ENCODE assay signal across 8 cellular contexts in genomic region chr7:155914341-155914740, GRCh38.
"Had no signal": no experiment of that assay in that cellular context is flagged by ENCODE, and none has a peak within 500 bp of the region (broad histone marks: within the 10 kb centered on the region; RNA-seq: fewer than 3 reads in every experiment).

No MANE protein-coding gene starts in this region.

- H3K27ac ChIP-seq: GM23248 had no signal

- H3K4me3 ChIP-seq: GM23248, HAP-1 had no signal

- FAIRE-seq: HTR-8/SVneo had no signal

- ATAC-seq: HCT116 had no signal

- H2AFZ ChIP-seq: GM23248 had no signal

- H3K4me1 ChIP-seq: HAP-1 had no signal

- H3K36me3 ChIP-seq: HAP-1 had no signal

- H3K9ac ChIP-seq: GM23248 had no signal

- DNase-seq: GM23248, GOT3, H7, HFFc6, KBM-7 had no signal

- H3K9me3 ChIP-seq: HAP-1 had no signal
